18 cellular contexts compared by ENCODE assay signal in genomic region chr7:103715376-103716110, GRCh38.
"Had no signal": no experiment of that assay in that cellular context is flagged by ENCODE, and none has a peak within 500 bp of the region (broad histone marks: within the 10 kb centered on the region; RNA-seq: fewer than 3 reads in every experiment).

No MANE protein-coding gene starts in this region.

- H3K4me1 ChIP-seq: heart left ventricle, lower lobe of right lung, neural progenitor cell, tibial artery, uterus had no signal

- H3K4me3 Mint-ChIP-seq: activated naive CD8-positive, alpha-beta T cell treated with anti-CD3 and anti-CD28 coated beads, Interleukin-2, amount 10 ng/mL, durations not matched to agents 7 days and 5 days; central memory CD8-positive, alpha-beta T cell; dendritic cell treated with granulocyte-macrophage colony-stimulating factor and Interleukin-4, amounts not matched to agents 40 ng/mL and 50 ng/mL, for 4 days; neural progenitor cell had no signal

- H3K27me3 ChIP-seq: brain microvascular endothelial cell, foreskin keratinocyte, heart left ventricle, neural progenitor cell, ovary, tibial artery, uterus had no signal

- H3K4me3 ChIP-seq: heart left ventricle, lower lobe of right lung, neural progenitor cell, ovary, tibial artery, uterus had no signal

- H3K27ac Mint-ChIP-seq: activated naive CD8-positive, alpha-beta T cell treated with anti-CD3 and anti-CD28 coated beads, Interleukin-2, amount 10 ng/mL, durations not matched to agents 7 days and 5 days; dendritic cell treated with granulocyte-macrophage colony-stimulating factor and Interleukin-4, amounts not matched to agents 40 ng/mL and 50 ng/mL, for 4 days; neural progenitor cell had no signal

- H3K27ac ChIP-seq: brain microvascular endothelial cell, foreskin keratinocyte, heart left ventricle, lower lobe of right lung, neural progenitor cell, ovary, tibial artery, uterus had no signal

- H3K36me3 ChIP-seq: brain microvascular endothelial cell, heart left ventricle, lower lobe of right lung, neural progenitor cell, ovary, tibial artery, uterus had no signal

- H3K36me3 Mint-ChIP-seq: activated naive CD8-positive, alpha-beta T cell treated with anti-CD3 and anti-CD28 coated beads, Interleukin-2, amount 10 ng/mL, durations not matched to agents 7 days and 5 days; neural progenitor cell had no signal

- H3K9me3 Mint-ChIP-seq: activated naive CD8-positive, alpha-beta T cell treated with anti-CD3 and anti-CD28 coated beads, Interleukin-2, amount 10 ng/mL, durations not matched to agents 7 days and 5 days; central memory CD8-positive, alpha-beta T cell; dendritic cell treated with granulocyte-macrophage colony-stimulating factor and Interleukin-4, amounts not matched to agents 40 ng/mL and 50 ng/mL, for 4 days; neural progenitor cell had no signal

- H3K9me3 ChIP-seq: heart left ventricle, lower lobe of right lung, ovary, tibial artery, uterus had no signal

- DNase-seq: activated naive CD4-positive, alpha-beta T cell; activated naive CD8-positive, alpha-beta T cell treated with anti-CD3 and anti-CD28 coated beads, Interleukin-2, amount 10 ng/mL, durations not matched to agents 7 days and 5 days; activated T-cell treated with anti-CD3 and anti-CD28 coated beads for 4 hours; brain microvascular endothelial cell; effector memory CD4-positive, alpha-beta T cell; foreskin keratinocyte; heart left ventricle; left colon; lower lobe of right lung; ovary; stimulated activated CD4-positive, alpha-beta T cell treated with anti-CD3 and anti-CD28 coated beads, Interleukin-2, amount 100 ng/mL, for 48 hours; stimulated activated naive CD4-positive, alpha-beta T cell; T-helper 9 cell; tibial artery; uterus had no signal

- H3K27me3 Mint-ChIP-seq: activated naive CD8-positive, alpha-beta T cell treated with anti-CD3 and anti-CD28 coated beads, Interleukin-2, amount 10 ng/mL, durations not matched to agents 7 days and 5 days had no signal

- H3K4me1 Mint-ChIP-seq: activated naive CD8-positive, alpha-beta T cell treated with anti-CD3 and anti-CD28 coated beads, Interleukin-2, amount 10 ng/mL, durations not matched to agents 7 days and 5 days; central memory CD8-positive, alpha-beta T cell had no signal

- ATAC-seq: foreskin keratinocyte, heart left ventricle, left colon, lower lobe of right lung had no signal
